Comparison of ENCODE assay signal across 13 cellular contexts in genomic region chr6:152233547-152234320, GRCh38.
DNase-seq lines count a peak whose midpoint lies in the region; TF ChIP-seq lines count a peak whose summit lies in the region.
"Had no signal": no experiment of that assay in that cellular context is flagged by ENCODE, and none has a peak within 500 bp of the region (broad histone marks: within the 10 kb centered on the region; RNA-seq: fewer than 3 reads in every experiment).

No MANE protein-coding gene starts in this region.

- H3K27ac ChIP-seq in right atrium auricular region (peak overlapping the region; percentile 54 to 82), subcutaneous abdominal adipose tissue (ENCODE audit: low read depth, low read length) (peak overlapping the region; percentile 19)
- H3K27ac ChIP-seq: suprapubic skin had no signal

- peak; percentile 27 for DNase-seq in activated naive CD4-positive, alpha-beta T cell treated with Interleukin-2 at 50 U/mL for 16 hours
- DNase-seq in activated naive CD4-positive, alpha-beta T cell (lab: John Stamatoyannopoulos, UW), result no peak
- peak; percentile 11 for DNase-seq in activated T-helper 1 cell treated with anti-CD3 and anti-CD28 coated beads, Interleukin-12 subunit alpha, Interleukin-12 subunit beta, Interleukin-2, Interleukin-4 antibody, amounts not matched to agents 30 ng/mL and 10 ng/mL and 1 ng/mL, durations not matched to agents 14 hours and 24 hours and 36 hours (ENCODE audit: low spot score)
- no peak for DNase-seq in right atrium auricular region (ENCODE audit: low spot score)
- no peak for DNase-seq in NCI-H2227 treated with DMSO at 0.1 percent for 48 hours (lab: John Stamatoyannopoulos, UW)
- DNase-seq in pons (ENCODE audit: low spot score), result no peak
- DNase-seq in head of caudate nucleus, result no peak
- DNase-seq: caudate nucleus; left colon; NCI-H1694; NK-92 treated with Interleukin-12 subunit alpha and Interleukin-12 subunit beta, amount 100 ng/mL, for 24 hours had no signal

- H3K9me3 ChIP-seq in right atrium auricular region, result no peaks in the 10 kb centered on the region
- H3K9me3 ChIP-seq in subcutaneous abdominal adipose tissue (ENCODE audit: control insufficient read depth in 5 of 5, low read length in 5 of 5), result no peaks in the 10 kb centered on the region
- H3K9me3 ChIP-seq: suprapubic skin had no signal

- peaks cover 0 to 19% of the 10 kb centered on the region in 2 donors for H3K4me1 ChIP-seq in right atrium auricular region
- peaks cover 0 to 3% (median 0%) of the 10 kb centered on the region in 5 donors for H3K4me1 ChIP-seq in subcutaneous abdominal adipose tissue (ENCODE audit: control insufficient read depth in 5 of 5, insufficient read depth in 5 of 5, low read length in 5 of 5)
- H3K4me1 ChIP-seq: suprapubic skin had no signal

- H3K4me1 Mint-ChIP-seq in activated T-helper 1 cell treated with anti-CD3 and anti-CD28 coated beads, Interleukin-12 subunit alpha, Interleukin-12 subunit beta, Interleukin-2, Interleukin-4 antibody, amounts not matched to agents 30 ng/mL and 10 ng/mL and 1 ng/mL, durations not matched to agents 14 hours and 24 hours and 36 hours (ENCODE audit: low read depth), result peaks cover 28% of the 10 kb centered on the region

- H3K36me3 ChIP-seq in right atrium auricular region (peaks cover 82% of the 10 kb centered on the region), subcutaneous abdominal adipose tissue (ENCODE audit: control insufficient read depth in 5 of 5, insufficient read depth in 5 of 5, low read length in 5 of 5) (peaks cover 46 to 86% (median 61%) of the 10 kb centered on the region in 5 donors)

- H3K36me3 Mint-ChIP-seq in activated T-helper 1 cell treated with anti-CD3 and anti-CD28 coated beads, Interleukin-12 subunit alpha, Interleukin-12 subunit beta, Interleukin-2, Interleukin-4 antibody, amounts not matched to agents 30 ng/mL and 10 ng/mL and 1 ng/mL, durations not matched to agents 14 hours and 24 hours and 36 hours (ENCODE audit: low read depth), result peaks cover 26% of the 10 kb centered on the region

- H3K27ac Mint-ChIP-seq in activated T-helper 1 cell treated with anti-CD3 and anti-CD28 coated beads, Interleukin-12 subunit alpha, Interleukin-12 subunit beta, Interleukin-2, Interleukin-4 antibody, amounts not matched to agents 30 ng/mL and 10 ng/mL and 1 ng/mL, durations not matched to agents 14 hours and 24 hours and 36 hours, result peak overlapping the region; percentile 55

- TF ChIP-seq CTCF in right atrium auricular region (IDR thresholded peaks at IDR 0.05), result no peak

- H3K27me3 ChIP-seq in right atrium auricular region, result no peaks in the 10 kb centered on the region
- H3K27me3 ChIP-seq in subcutaneous abdominal adipose tissue (ENCODE audit: control insufficient read depth in 5 of 5, insufficient read depth in 4 of 5, low read length in 5 of 5), result no peaks in the 10 kb centered on the region
- H3K27me3 ChIP-seq: suprapubic skin had no signal

- intact Hi-C loops in activated T-helper 1 cell treated with anti-CD3 and anti-CD28 coated beads, Interleukin-12 subunit alpha, Interleukin-12 subunit beta, Interleukin-2, Interleukin-4 antibody, amounts not matched to agents 30 ng/mL and 10 ng/mL and 1 ng/mL, durations not matched to agents 14 hours and 24 hours and 36 hours (cut with micrococcal nuclease), result loop anchor here (1.0 to 2.0 kb wide), 4 partner anchors 49 to 73 kb away; no protein-coding TSS in a partner anchor
- intact Hi-C loops in head of caudate nucleus (cut with DNase I), result no loop called here

- H3K9me3 Mint-ChIP-seq in activated T-helper 1 cell treated with anti-CD3 and anti-CD28 coated beads, Interleukin-12 subunit alpha, Interleukin-12 subunit beta, Interleukin-2, Interleukin-4 antibody, amounts not matched to agents 30 ng/mL and 10 ng/mL and 1 ng/mL, durations not matched to agents 14 hours and 24 hours and 36 hours, result no peaks in the 10 kb centered on the region

- H3K4me3 ChIP-seq in right atrium auricular region (no peak overlapping the region), subcutaneous abdominal adipose tissue (ENCODE audit: low read depth in 1 of 5, low read length in 5 of 5) (no peak overlapping the region)
- H3K4me3 ChIP-seq: suprapubic skin had no signal

- no peak overlapping the region for H3K9ac ChIP-seq in subcutaneous abdominal adipose tissue (ENCODE audit: low read length in 5 of 5)

- H3K4me3 Mint-ChIP-seq in activated T-helper 1 cell treated with anti-CD3 and anti-CD28 coated beads, Interleukin-12 subunit alpha, Interleukin-12 subunit beta, Interleukin-2, Interleukin-4 antibody, amounts not matched to agents 30 ng/mL and 10 ng/mL and 1 ng/mL, durations not matched to agents 14 hours and 24 hours and 36 hours, result peak overlapping the region; percentile 74

- H3K27me3 Mint-ChIP-seq in activated T-helper 1 cell treated with anti-CD3 and anti-CD28 coated beads, Interleukin-12 subunit alpha, Interleukin-12 subunit beta, Interleukin-2, Interleukin-4 antibody, amounts not matched to agents 30 ng/mL and 10 ng/mL and 1 ng/mL, durations not matched to agents 14 hours and 24 hours and 36 hours (ENCODE audit: insufficient read depth), result no peaks in the 10 kb centered on the region

Comparison
In these comparisons a context has a peak if more than half of its experiments do, and no peak if none do; other contexts are left out.
1. DNase-seq: peak in activated naive CD4-positive, alpha-beta T cell treated with Interleukin-2 at 50 U/mL for 16 hours (single experiment) and activated T-helper 1 cell treated with anti-CD3 and anti-CD28 coated beads, Interleukin-12 subunit alpha, Interleukin-12 subunit beta, Interleukin-2, Interleukin-4 antibody, amounts not matched to agents 30 ng/mL and 10 ng/mL and 1 ng/mL, durations not matched to agents 14 hours and 24 hours and 36 hours (single experiment); none in activated naive CD4-positive, alpha-beta T cell (0 of 4), right atrium auricular region (single experiment), NCI-H2227 treated with DMSO at 0.1 percent for 48 hours (single experiment), pons (single experiment) and head of caudate nucleus (0 of 42).